ENCODE assay signal across 17 cellular contexts in the genomic region with DNA sequence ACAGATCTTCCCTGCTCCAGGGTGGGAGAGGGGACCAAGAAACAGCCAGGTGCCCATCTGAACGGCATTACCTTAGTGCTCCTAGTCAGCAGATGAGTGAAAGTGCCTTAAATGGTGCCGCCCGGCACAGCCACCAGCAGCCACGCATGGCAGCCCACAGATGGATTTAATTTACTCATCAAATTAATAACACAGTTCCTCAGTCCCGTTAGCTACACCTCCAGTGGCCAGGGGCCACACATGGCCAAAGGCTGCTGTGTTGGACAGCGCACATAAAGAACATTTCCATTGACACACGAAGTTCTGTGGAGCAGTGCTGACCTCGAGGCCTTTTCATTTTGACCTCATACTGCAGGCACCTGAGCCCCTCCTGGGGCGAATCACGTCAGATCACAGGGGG.
DNase-seq lines count a peak whose midpoint lies in the region; ATAC-seq, FAIRE-seq and TF ChIP-seq lines count a peak whose summit lies in the region.
"Had no signal": no experiment of that assay in that cellular context is flagged by ENCODE, and none has a peak within 500 bp of the region (broad histone marks: within the 10 kb centered on the region; RNA-seq: fewer than 3 reads in every experiment).

No MANE protein-coding gene starts in this region.

- H2AFZ ChIP-seq in GM23248: no peak overlapping the region

- no peaks in the 10 kb centered on the region for H3K9me2 ChIP-seq in GM23248 (ENCODE audit: insufficient read depth)

- H3K36me3 ChIP-seq in GM23248 (ENCODE audit: low read depth) (no peaks in the 10 kb centered on the region; the same call in 1 of the 2 replicates), kidney (ENCODE audit: control insufficient read depth in 1 of 2, insufficient read depth in 2 of 2, low read length in 2 of 2) (peaks cover 0 to 21% of the 10 kb centered on the region in 2 donors), stomach smooth muscle (ENCODE audit: control insufficient read depth in 2 of 2, insufficient read depth in 2 of 2, low read length in 2 of 2) (peaks cover 0 to 7% of the 10 kb centered on the region in 2 donors)
- H3K36me3 ChIP-seq: pancreas, WERI-Rb-1 had no signal

- peaks cover 3% of the 10 kb centered on the region for H3K4me1 Mint-ChIP-seq in activated T-helper 17 cell treated with anti-CD3 and anti-CD28 coated beads, Interleukin-2, amount 50 U/mL, for 72 hours
- H3K4me1 Mint-ChIP-seq in activated CD8-positive, alpha-beta T cell treated with anti-CD3 and anti-CD28 coated beads, Interleukin-2, amount 10 ng/mL, durations not matched to agents 7 days and 5 days (ENCODE audit: low read depth): no peaks in the 10 kb centered on the region

- peak; percentile 40 for DNase-seq in GM23248
- no peak for DNase-seq in kidney
- DNase-seq in occipital lobe (lab: John Stamatoyannopoulos, UW): no peak
- DNase-seq in activated CD8-positive, alpha-beta T cell treated with anti-CD3 and anti-CD28 coated beads, Interleukin-2, amount 10 ng/mL, durations not matched to agents 7 days and 5 days: no peak
- DNase-seq in DMS79 (lab: John Stamatoyannopoulos, UW): no peak
- DNase-seq in NCI-H226: no peak
- DNase-seq: adrenal gland; Caco-2; central memory CD4-positive, alpha-beta T cell; NCI-H1417 treated with DMSO at 0.1 percent for 48 hours; pancreas; T-cell; WERI-Rb-1 had no signal

- no peaks in the 10 kb centered on the region for H3K9me3 Mint-ChIP-seq in activated T-helper 17 cell treated with anti-CD3 and anti-CD28 coated beads, Interleukin-2, amount 50 U/mL, for 72 hours
- no peaks in the 10 kb centered on the region for H3K9me3 Mint-ChIP-seq in activated CD8-positive, alpha-beta T cell treated with anti-CD3 and anti-CD28 coated beads, Interleukin-2, amount 10 ng/mL, durations not matched to agents 7 days and 5 days (ENCODE audit: insufficient read depth)
- H3K9me3 Mint-ChIP-seq: T-cell had no signal

- in situ Hi-C loops in GM23248 (cut with MboI): no loop called here

- no peaks in the 10 kb centered on the region; the same call in 1 of the 2 replicates for H4K20me1 ChIP-seq in GM23248 (ENCODE audit: insufficient read depth)

- no peak for FAIRE-seq in kidney (lab: Jason Lieb, UNC)
- FAIRE-seq: G401.6, pancreas, urothelium cell line had no signal

- H3K27ac ChIP-seq in GM23248 (peak overlapping the region; percentile 65), kidney (ENCODE audit: low read depth in 2 of 2, low read length in 2 of 2) (peak overlapping the region; percentile 61 to 85), stomach smooth muscle (ENCODE audit: low read length) (peak overlapping the region; percentile 49)
- H3K27ac ChIP-seq: WERI-Rb-1 had no signal

- peak overlapping the region; percentile 59; the same call in 1 of the 2 replicates for H3K9ac ChIP-seq in GM23248
- no peak overlapping the region for H3K9ac ChIP-seq in kidney (ENCODE audit: low read length in 2 of 2)
- no peak overlapping the region for H3K9ac ChIP-seq in stomach smooth muscle (ENCODE audit: low read length in 2 of 2)

- peaks cover 34% of the 10 kb centered on the region for H3K79me2 ChIP-seq in GM23248 (ENCODE audit: insufficient read depth)

- CTCF ChIA-PET in activated CD8-positive, alpha-beta T cell treated with anti-CD3 and anti-CD28 coated beads, Interleukin-2, amount 10 ng/mL, durations not matched to agents 7 days and 5 days (lab: Charles Lee): interaction anchor here (1.1 kb wide), 1 partner anchor 12 kb away, joined by 4 read pairs; no protein-coding TSS in a partner anchor

- intact Hi-C loops in kidney (cut with DNase I): no loop called here

- no peak for TF ChIP-seq CTCF in kidney (IDR thresholded peaks at IDR 0.05; ENCODE audit: borderline replicate concordance, extremely low read depth, insufficient read depth)

- WGBS in GM23248 (ENCODE audit: low coverage in 1 of 2, low lambda C conversion rate in 2 of 2, missing lambda C conversion rate in 2 of 2), 2 experiments: 63 to 64% methylated on average over 10 of the region's 10 CpGs

- POLR2A ChIA-PET in activated CD8-positive, alpha-beta T cell treated with anti-CD3 and anti-CD28 coated beads, Interleukin-2, amount 10 ng/mL, durations not matched to agents 7 days and 5 days (lab: Charles Lee): interaction anchor here (0.6 kb wide), 1 partner anchor 31 kb away, joined by 5 read pairs; no protein-coding TSS in a partner anchor

- H3K4me1 ChIP-seq in GM23248 (ENCODE audit: insufficient read depth): peaks cover 40% of the 10 kb centered on the region
- H3K4me1 ChIP-seq in kidney (ENCODE audit: control insufficient read depth in 1 of 2, insufficient read depth in 1 of 2, low read depth in 1 of 2, low read length in 2 of 2): peaks cover 15 to 29% of the 10 kb centered on the region in 2 donors
- peaks cover 53% of the 10 kb centered on the region for H3K4me1 ChIP-seq in stomach smooth muscle (ENCODE audit: control insufficient read depth, insufficient read depth, low read length)
- H3K4me1 ChIP-seq: Caco-2 had no signal

- peak overlapping the region; percentile 48 for H3K4me2 ChIP-seq in GM23248 (ENCODE audit: unreplicated experiment)

- no peaks in the 10 kb centered on the region for H3K27me3 ChIP-seq in GM23248 (replicated peaks; ENCODE audit: insufficient read depth)
- H3K27me3 ChIP-seq in stomach smooth muscle (ENCODE audit: control insufficient read depth in 1 of 2, insufficient read depth in 2 of 2, low read length in 2 of 2): no peaks in the 10 kb centered on the region
- H3K27me3 ChIP-seq: adrenal gland, pancreas had no signal

- peaks cover 37% of the 10 kb centered on the region for H3K36me3 Mint-ChIP-seq in activated T-helper 17 cell treated with anti-CD3 and anti-CD28 coated beads, Interleukin-2, amount 50 U/mL, for 72 hours (ENCODE audit: low read depth)
- peaks cover 15% of the 10 kb centered on the region for H3K36me3 Mint-ChIP-seq in activated CD8-positive, alpha-beta T cell treated with anti-CD3 and anti-CD28 coated beads, Interleukin-2, amount 10 ng/mL, durations not matched to agents 7 days and 5 days (ENCODE audit: low read depth)

- H3K27me3 Mint-ChIP-seq in activated T-helper 17 cell treated with anti-CD3 and anti-CD28 coated beads, Interleukin-2, amount 50 U/mL, for 72 hours: no peaks in the 10 kb centered on the region
- H3K27me3 Mint-ChIP-seq in activated CD8-positive, alpha-beta T cell treated with anti-CD3 and anti-CD28 coated beads, Interleukin-2, amount 10 ng/mL, durations not matched to agents 7 days and 5 days (ENCODE audit: low read depth): no peaks in the 10 kb centered on the region
- H3K27me3 Mint-ChIP-seq: T-cell had no signal

- no peak for ATAC-seq in activated T-helper 17 cell treated with anti-CD3 and anti-CD28 coated beads, Interleukin-2, amount 50 U/mL, for 72 hours (replicated peaks)
- no peak for ATAC-seq in activated CD8-positive, alpha-beta T cell treated with anti-CD3 and anti-CD28 coated beads, Interleukin-2, amount 10 ng/mL, durations not matched to agents 7 days and 5 days
- ATAC-seq: T-cell had no signal

- H3K9me3 ChIP-seq in GM23248 (ENCODE audit: low read depth) (no peaks in the 10 kb centered on the region), kidney (ENCODE audit: control insufficient read depth in 1 of 2, low read length in 2 of 2) (no peaks in the 10 kb centered on the region), stomach smooth muscle (ENCODE audit: control insufficient read depth in 2 of 2, low read length in 2 of 2) (no peaks in the 10 kb centered on the region)
- H3K9me3 ChIP-seq: adrenal gland, Caco-2, pancreas had no signal

- peak overlapping the region; percentile 42 for H3K27ac Mint-ChIP-seq in activated T-helper 17 cell treated with anti-CD3 and anti-CD28 coated beads, Interleukin-2, amount 50 U/mL, for 72 hours
- no peak overlapping the region for H3K27ac Mint-ChIP-seq in activated CD8-positive, alpha-beta T cell treated with anti-CD3 and anti-CD28 coated beads, Interleukin-2, amount 10 ng/mL, durations not matched to agents 7 days and 5 days

- H3K4me3 ChIP-seq in GM23248 (peak overlapping the region; percentile 37; the same call in 1 of the 2 replicates), kidney (ENCODE audit: low read length in 2 of 2) (no peak overlapping the region), stomach smooth muscle (ENCODE audit: low read length in 2 of 2) (peak overlapping the region in 1 of 2 donors; percentile 64)
- H3K4me3 ChIP-seq: adrenal gland, pancreas had no signal

- H3F3A ChIP-seq in GM23248 (ENCODE audit: insufficient read depth): peaks cover 29% of the 10 kb centered on the region; the same call in 1 of the 2 replicates

- H3K4me3 Mint-ChIP-seq in activated T-helper 17 cell treated with anti-CD3 and anti-CD28 coated beads, Interleukin-2, amount 50 U/mL, for 72 hours: no peak overlapping the region
- no peak overlapping the region for H3K4me3 Mint-ChIP-seq in activated CD8-positive, alpha-beta T cell treated with anti-CD3 and anti-CD28 coated beads, Interleukin-2, amount 10 ng/mL, durations not matched to agents 7 days and 5 days
- H3K4me3 Mint-ChIP-seq: T-cell had no signal
